Comparison of ENCODE assay signal across 8 cellular contexts in genomic region chr2:69642709-69643601, GRCh38. TPM values are rescaled to one million over a fixed set of nuclear protein-coding genes. Genes with fewer than 3 reads are reported as not detected.
A peak's percentile ranks its signal among the peaks of the same experiment; 100 is the strongest.
DNase-seq lines count a peak whose midpoint lies in the region; ATAC-seq, FAIRE-seq and TF ChIP-seq lines count a peak whose summit lies in the region.

No MANE protein-coding gene starts in this region.

- H3K9me3 ChIP-seq in suprapubic skin: no peaks in the 10 kb centered on the region

- peaks cover 2% of the 10 kb centered on the region for H3K27me3 Mint-ChIP-seq in neural crest cell (ENCODE audit: low read depth)

- H3K4me3 ChIP-seq in fibroblast of the aortic adventitia (ENCODE audit: low read depth, low read length) (peak overlapping the region; percentile 93), suprapubic skin (peak overlapping the region; percentile 72)

- TF ChIP-seq POLR2A in suprapubic skin (IDR thresholded peaks at IDR 0.05): no peak

- H3K4me1 ChIP-seq in suprapubic skin: peaks cover 59% of the 10 kb centered on the region

- H3K36me3 Mint-ChIP-seq in neural crest cell (ENCODE audit: low read depth): no peaks in the 10 kb centered on the region

- peak overlapping the region; percentile 92 for H3K4me3 Mint-ChIP-seq in neural crest cell

- DNase-seq in COLO829 (ENCODE audit: low spot score) (peak; percentile 60), RCC 7860 (ENCODE audit: low spot score) (peak; percentile 73), fibroblast of the aortic adventitia (ENCODE audit: low read depth) (peak; percentile 83), neural crest cell (ENCODE audit: low read depth, low spot score) (peak; percentile 42), suprapubic skin (ENCODE audit: low spot score in 2 of 2) (peak in 1 of 2 donors; percentile 72)
- DNase-seq in activated T-helper 9 cell treated with anti-CD3 and anti-CD28 coated beads, Interleukin-2, amount 50 U/mL, for 16 hours (ENCODE audit: low read depth): peak; percentile 51

- H3K4me1 Mint-ChIP-seq in neural crest cell: peaks cover 56% of the 10 kb centered on the region

- H3K9me3 Mint-ChIP-seq in neural crest cell: no peaks in the 10 kb centered on the region

- no peaks in the 10 kb centered on the region for H3K27me3 ChIP-seq in suprapubic skin

- peak overlapping the region; percentile 96 for H3K27ac Mint-ChIP-seq in neural crest cell (ENCODE audit: unreplicated experiment)

- peak overlapping the region; percentile 93 for H3K27ac ChIP-seq in suprapubic skin

- FAIRE-seq in RCC 7860 (lab: Jason Lieb, UNC): peak; percentile 70

- TF ChIP-seq CTCF in fibroblast of the aortic adventitia (IDR thresholded peaks at IDR 0.05; ENCODE audit: insufficient read depth, low read length): no peak
- no peak for TF ChIP-seq CTCF in neural crest cell (conservative IDR thresholded peaks at IDR 0.05)
- TF ChIP-seq CTCF in suprapubic skin (IDR thresholded peaks at IDR 0.05): no peak

- TF ChIP-seq EP300 in suprapubic skin (IDR thresholded peaks at IDR 0.05): no peak

- WGBS in suprapubic skin: 0% methylated on average over 43 of the region's 58 CpGs

- no peaks in the 10 kb centered on the region for H3K36me3 ChIP-seq in suprapubic skin

- ATAC-seq in HG03354 (IDR thresholded peaks at IDR 0.05; ENCODE audit: poor library complexity, severe bottlenecking, unreplicated experiment) (peak; percentile 21), GM21390 (IDR thresholded peaks at IDR 0.05; ENCODE audit: unreplicated experiment) (no peak)

RNA-seq across cellular contexts. Expression of gene AAK1, which starts 0.6 kb away (rescaled TPM):
- total RNA-seq in fibroblast of the aortic adventitia (ENCODE audit: low replicate concordance) (82.6 and 88.1 TPM in 2 replicates), neural crest cell (38.8 and 48.0 TPM in 2 replicates), suprapubic skin (10 to 100 TPM; 26.4 to 48.4 (median 32.7) TPM)
